Comparison of ENCODE assay signal across 8 cellular contexts in the genomic region with DNA sequence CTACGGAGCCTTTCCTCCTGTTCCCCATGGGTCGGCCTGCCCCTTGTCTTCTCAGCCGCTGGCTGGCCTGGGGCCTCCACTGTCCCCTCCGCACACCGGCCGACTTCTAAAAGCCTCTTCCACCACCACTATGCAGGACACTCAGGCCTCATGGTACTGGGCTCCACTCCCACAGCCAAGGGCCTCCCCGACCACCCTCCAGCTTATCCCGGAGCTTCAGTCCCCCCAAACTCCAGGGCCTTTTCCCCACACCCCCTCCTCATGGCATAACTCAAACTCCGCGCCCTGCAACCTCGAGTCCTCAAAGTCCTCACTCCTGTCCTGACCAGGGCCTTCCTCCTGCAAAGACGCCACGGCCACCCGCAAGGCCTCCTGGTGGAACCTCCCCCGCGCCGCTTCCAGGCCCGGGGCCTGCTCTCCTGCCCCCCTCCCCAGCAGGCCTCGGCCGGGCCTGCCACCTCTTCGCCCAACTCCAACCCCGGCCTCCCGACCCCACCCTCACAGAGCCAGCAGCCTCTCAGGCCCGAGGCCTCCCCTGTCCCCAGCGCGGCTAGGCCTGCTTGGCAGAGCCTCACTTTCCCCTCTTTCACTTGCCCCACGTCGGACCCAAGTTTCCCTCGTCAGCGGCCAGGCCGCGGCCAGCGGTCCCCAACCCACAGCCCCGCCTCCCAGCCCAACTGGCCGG. TPM values are rescaled to one million over a fixed set of nuclear protein-coding genes. Genes with fewer than 3 reads are reported as not detected.
DNase-seq lines count a peak whose midpoint lies in the region; ATAC-seq and TF ChIP-seq lines count a peak whose summit lies in the region.

No MANE protein-coding gene starts in this region.

- ATAC-seq in HG02571 (IDR thresholded peaks at IDR 0.05; ENCODE audit: unreplicated experiment) (peak; percentile 2), GM21576 (IDR thresholded peaks at IDR 0.05; ENCODE audit: unreplicated experiment) (no peak)

- H3K9me3 ChIP-seq in CD8-positive, alpha-beta memory T cell (ENCODE audit: low read length), result no peaks in the 10 kb centered on the region
- H3K9me3 ChIP-seq in mucosa of rectum (ENCODE audit: control insufficient read depth in 2 of 2, low read length in 2 of 2) (no peaks in the 10 kb centered on the region), thyroid gland (no peaks in the 10 kb centered on the region)

- H3K27ac ChIP-seq in CD8-positive, alpha-beta memory T cell (ENCODE audit: low read depth, low read length), result peak overlapping the region; percentile 91
- peak overlapping the region; percentile 85 for H3K27ac ChIP-seq in epithelial cell of prostate
- peak overlapping the region; percentile 94 to 96 for H3K27ac ChIP-seq in mucosa of rectum (ENCODE audit: low read depth in 2 of 2, low read length in 2 of 2)
- H3K27ac ChIP-seq in thyroid gland, result peak overlapping the region; percentile 98 to 100 (median 99)

- peaks cover 3 to 35% (median 10%) of the 10 kb centered on the region in 3 donors for H3K36me3 Mint-ChIP-seq in CD8-positive, alpha-beta memory T cell

- peak overlapping the region; percentile 64 to 99 (median 87) for H3K27ac Mint-ChIP-seq in CD8-positive, alpha-beta memory T cell

- H3K4me1 Mint-ChIP-seq in CD8-positive, alpha-beta memory T cell, result peaks cover 30 to 61% (median 39%) of the 10 kb centered on the region in 3 donors

- CTCF ChIA-PET in CD8-positive, alpha-beta memory T cell (lab: Charles Lee), result no interaction called here

- POLR2A ChIA-PET in CD8-positive, alpha-beta memory T cell (lab: Charles Lee), result interaction anchor here (0.5 kb wide), 1 partner anchor 13 kb away, joined by 3 read pairs; no protein-coding TSS in a partner anchor

- no peak for TF ChIP-seq POLR2A in thyroid gland (IDR thresholded peaks at IDR 0.05)

- H3K9ac ChIP-seq in mucosa of rectum (ENCODE audit: low read depth in 1 of 2, low read length in 2 of 2), result peak overlapping the region; percentile 91 to 94

- H3K9me3 Mint-ChIP-seq in CD8-positive, alpha-beta memory T cell, result no peaks in the 10 kb centered on the region

- peak overlapping the region; percentile 94 to 99 (median 98) for H3K4me3 Mint-ChIP-seq in CD8-positive, alpha-beta memory T cell

- H3K4me1 ChIP-seq in CD8-positive, alpha-beta memory T cell (ENCODE audit: insufficient read depth, low read length), result peaks cover 27% of the 10 kb centered on the region
- H3K4me1 ChIP-seq in mucosa of rectum (ENCODE audit: control insufficient read depth in 2 of 2, insufficient read depth in 2 of 2, low read length in 2 of 2) (peaks cover 14 to 21% of the 10 kb centered on the region in 2 donors), thyroid gland (peaks cover 46 to 48% of the 10 kb centered on the region in 2 donors)

- WGBS in thyroid gland, 2 donors, result 4 to 7% methylated on average over 31 to 35 of the region's 35 CpGs

- no peak for TF ChIP-seq CTCF in thyroid gland (IDR thresholded peaks at IDR 0.05)

- DNase-seq in CD8-positive, alpha-beta memory T cell, result no peak
- DNase-seq in T-helper 9 cell (peak; percentile 6), epithelial cell of prostate (ENCODE audit: low read depth, low spot score) (no peak), thyroid gland (peak; percentile 55 to 59), DMS153 treated with DMSO at 0.1 percent for 48 hours (lab: John Stamatoyannopoulos, UW; ENCODE audit: unreplicated experiment) (no peak)

- H3K4me3 ChIP-seq in CD8-positive, alpha-beta memory T cell (ENCODE audit: low read length), result peak overlapping the region; percentile 94
- H3K4me3 ChIP-seq in mucosa of rectum (ENCODE audit: low read length in 2 of 2) (peak overlapping the region; percentile 97 to 98), thyroid gland (replicated peaks in 1 of 3) (peak overlapping the region; percentile 30 to 93 (median 86))

- no peaks in the 10 kb centered on the region for H3K27me3 Mint-ChIP-seq in CD8-positive, alpha-beta memory T cell

- intact Hi-C loops in thyroid gland (cut with DNase I), result loop anchor here (5.0 to 10.0 kb wide), 2 partner anchors 41 to 57 kb away; partner anchors contain the start of genes NSUN4 and RAD54L

- H3K36me3 ChIP-seq in CD8-positive, alpha-beta memory T cell (ENCODE audit: insufficient read depth, low read length), result peaks cover 9% of the 10 kb centered on the region
- H3K36me3 ChIP-seq in mucosa of rectum (ENCODE audit: control insufficient read depth in 2 of 2, insufficient read depth in 2 of 2, low read length in 2 of 2), result peaks cover 15% of the 10 kb centered on the region in 2 donors
- H3K36me3 ChIP-seq in thyroid gland, result peaks cover 7 to 11% of the 10 kb centered on the region in 2 donors

- H3K27me3 ChIP-seq in CD8-positive, alpha-beta memory T cell (ENCODE audit: insufficient read depth, low read length, poor library complexity, severe bottlenecking), result no peaks in the 10 kb centered on the region
- H3K27me3 ChIP-seq in mucosa of rectum (ENCODE audit: control insufficient read depth in 2 of 2, insufficient read depth in 2 of 2, low read length in 2 of 2) (no peaks in the 10 kb centered on the region), thyroid gland (no peaks in the 10 kb centered on the region)

RNA-seq across cellular contexts. Expression of gene LRRC41, which starts 1.9 kb away (rescaled TPM):
- 10 to 100 TPM; 40.3 to 41.3 TPM for total RNA-seq in CD8-positive, alpha-beta memory T cell
- 49.9 TPM for polyA plus RNA-seq in CD8-positive, alpha-beta memory T cell
- 100 to 1,000 TPM in 2 of 4 donors, 10 to 100 TPM in 2; 73.5 to 111 (median 99.4) TPM for total RNA-seq in thyroid gland

RNA-seq across cellular contexts. Expression of gene UQCRH, which starts 1.9 kb away (rescaled TPM):
- total RNA-seq in CD8-positive, alpha-beta memory T cell, result 100 to 1,000 TPM; 371 to 394 TPM
- 278 TPM for polyA plus RNA-seq in CD8-positive, alpha-beta memory T cell
- 100 to 1,000 TPM; 122 to 367 (median 267) TPM for total RNA-seq in thyroid gland

RNA-seq across cellular contexts. Expression of gene NSUN4, which starts 39.1 kb away (rescaled TPM):
- 10 to 100 TPM; 29.5 to 32.4 TPM for total RNA-seq in CD8-positive, alpha-beta memory T cell
- 14.5 TPM for polyA plus RNA-seq in CD8-positive, alpha-beta memory T cell
- total RNA-seq in thyroid gland, result 10 to 100 TPM; 23.4 to 40.0 (median 34.9) TPM

RNA-seq across cellular contexts. Expression of gene RAD54L, which starts 54.0 kb away (rescaled TPM):
- 10 to 100 TPM; 50.7 to 53.7 TPM for total RNA-seq in CD8-positive, alpha-beta memory T cell
- polyA plus RNA-seq in CD8-positive, alpha-beta memory T cell, result 0.39 TPM
- total RNA-seq in thyroid gland, result 1 to 10 TPM in 1 of 4 donors, under 1 TPM in 3; 0.27 to 1.7 (median 0.61) TPM

Comparison
In these comparisons a context has a peak if more than half of its experiments do, and no peak if none do; other contexts are left out.
1. DNase-seq: peak in T-helper 9 cell (single experiment) and thyroid gland (2 of 2); none in CD8-positive, alpha-beta memory T cell (0 of 5), epithelial cell of prostate (single experiment) and DMS153 treated with DMSO at 0.1 percent for 48 hours (single experiment).
2. Peak in every context shown above with its lines, with median percentiles within 50 percentile points of each other: H3K27ac ChIP-seq and H3K4me3 ChIP-seq.